In genomic region chr7:136405931-136406777, GRCh38 we compare ENCODE assay signal across 8 cellular contexts.
DNase-seq lines count a peak whose midpoint lies in the region; ATAC-seq, FAIRE-seq and TF ChIP-seq lines count a peak whose summit lies in the region.

No MANE protein-coding gene starts in this region.

- TF ChIP-seq CTCF in pancreas (IDR thresholded peaks at IDR 0.05): peak; percentile 45 to 75 (median 62)

- H3K4me1 ChIP-seq in pancreas: no peaks in the 10 kb centered on the region

- no peak overlapping the region for H3K27ac ChIP-seq in pancreas

- intact Hi-C loops in pancreas (cut with DNase I): no loop called here

- H3K27ac Mint-ChIP-seq in activated CD4-positive, alpha-beta T cell treated with anti-CD3 and anti-CD28 coated beads, Interleukin-2, amount 10 ng/mL, durations not matched to agents 7 days and 5 days: no peak overlapping the region

- peak; percentile 43 for DNase-seq in DMS114 treated with DMSO at 0.1 percent for 48 hours (lab: John Stamatoyannopoulos, UW; ENCODE audit: unreplicated experiment)
- DNase-seq in NCI-H2029 treated with DMSO at 0.1 percent for 48 hours (lab: John Stamatoyannopoulos, UW): peak; percentile 60
- peak; percentile 24 for DNase-seq in activated CD4-positive, alpha-beta T cell treated with anti-CD3 and anti-CD28 coated beads, Interleukin-2, amount 10 ng/mL, durations not matched to agents 7 days and 5 days
- DNase-seq in glomerular visceral epithelial cell (ENCODE audit: extremely low spot score): peak; percentile 67
- peak in 2 of 6 donors; percentile 4 to 27 for DNase-seq in pancreas
- DNase-seq in NCI-H226: no peak

- peak overlapping the region in 1 of 4 donors; percentile 7 for H3K4me3 ChIP-seq in pancreas

- POLR2A ChIA-PET in activated CD4-positive, alpha-beta T cell treated with anti-CD3 and anti-CD28 coated beads, Interleukin-2, amount 10 ng/mL, durations not matched to agents 7 days and 5 days (lab: Charles Lee): interaction anchor here (0.6 kb wide), 1 partner anchor 510 kb away, joined by 5 read pairs; no protein-coding TSS in a partner anchor

- no peaks in the 10 kb centered on the region for H3K36me3 ChIP-seq in pancreas

- H3K27me3 ChIP-seq in pancreas: peaks cover 0 to 6% (median 0%) of the 10 kb centered on the region in 4 donors

- no peak for FAIRE-seq in pancreas (lab: Jason Lieb, UNC)

- H3K4me1 Mint-ChIP-seq in activated CD4-positive, alpha-beta T cell treated with anti-CD3 and anti-CD28 coated beads, Interleukin-2, amount 10 ng/mL, durations not matched to agents 7 days and 5 days: no peaks in the 10 kb centered on the region

- CTCF ChIA-PET in activated CD4-positive, alpha-beta T cell treated with anti-CD3 and anti-CD28 coated beads, Interleukin-2, amount 10 ng/mL, durations not matched to agents 7 days and 5 days (lab: Charles Lee): interaction anchor here (0.6 kb wide), 2 partner anchors 88 to 620 kb away, joined by 3 read pairs; no protein-coding TSS in a partner anchor

- ATAC-seq in GM19035 (IDR thresholded peaks at IDR 0.05; ENCODE audit: unreplicated experiment) (peak; percentile 94), HG03097 (IDR thresholded peaks at IDR 0.05; ENCODE audit: low FRiP score, unreplicated experiment) (peak; percentile 90), pancreas (peak; percentile 58 to 90 (median 85))

- no peaks in the 10 kb centered on the region for H3K9me3 ChIP-seq in pancreas

- no peaks in the 10 kb centered on the region for H3K9me3 Mint-ChIP-seq in activated CD4-positive, alpha-beta T cell treated with anti-CD3 and anti-CD28 coated beads, Interleukin-2, amount 10 ng/mL, durations not matched to agents 7 days and 5 days

- no peaks in the 10 kb centered on the region for H3K36me3 Mint-ChIP-seq in activated CD4-positive, alpha-beta T cell treated with anti-CD3 and anti-CD28 coated beads, Interleukin-2, amount 10 ng/mL, durations not matched to agents 7 days and 5 days (ENCODE audit: low read depth)

- H3K4me3 Mint-ChIP-seq in activated CD4-positive, alpha-beta T cell treated with anti-CD3 and anti-CD28 coated beads, Interleukin-2, amount 10 ng/mL, durations not matched to agents 7 days and 5 days: no peak overlapping the region

- H3K27me3 Mint-ChIP-seq in activated CD4-positive, alpha-beta T cell treated with anti-CD3 and anti-CD28 coated beads, Interleukin-2, amount 10 ng/mL, durations not matched to agents 7 days and 5 days: no peaks in the 10 kb centered on the region

- 21 to 25% methylated on average over 17 of the region's 17 CpGs for WGBS in pancreas, 2 donors
